11 cellular contexts compared by ENCODE assay signal in the genomic region with DNA sequence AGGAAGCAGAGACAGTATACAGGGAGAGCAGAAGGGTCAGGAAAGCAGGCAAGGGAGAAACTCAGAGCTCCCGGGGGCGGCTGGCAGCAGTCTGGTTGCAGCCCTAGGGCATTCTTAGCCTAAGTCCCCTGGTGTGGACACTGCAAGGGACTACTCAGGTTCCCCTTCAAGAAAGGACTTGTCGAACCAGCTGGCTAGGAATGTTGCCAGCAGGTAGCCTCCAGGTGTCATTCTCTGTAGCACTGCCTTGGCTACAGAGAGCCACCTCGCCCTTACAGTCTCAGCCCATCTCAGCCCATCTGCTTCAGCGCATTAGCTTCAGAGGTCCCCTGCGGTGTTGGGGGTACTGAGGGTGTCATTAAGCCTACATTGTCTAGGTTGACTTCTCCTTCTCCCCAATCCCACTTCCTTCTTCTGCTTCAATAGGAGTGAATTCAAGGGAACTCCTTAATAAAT. TPM values are rescaled to one million over a fixed set of nuclear protein-coding genes. Genes with fewer than 3 reads are reported as not detected.
DNase-seq lines count a peak whose midpoint lies in the region; ATAC-seq and TF ChIP-seq lines count a peak whose summit lies in the region.
"Had no signal": no experiment of that assay in that cellular context is flagged by ENCODE, and none has a peak within 500 bp of the region (broad histone marks: within the 10 kb centered on the region; RNA-seq: fewer than 3 reads in every experiment).

No MANE protein-coding gene starts in this region.

- peak overlapping the region; percentile 35 for H3K4me3 Mint-ChIP-seq in activated CD8-positive, alpha-beta memory T cell treated with anti-CD3 and anti-CD28 coated beads, Interleukin-2, amount 10 ng/mL, durations not matched to agents 7 days and 5 days

- H3K9me3 ChIP-seq in KOPT-K1 (ENCODE audit: insufficient read depth, low read length, poor library complexity, severe bottlenecking) (no peaks in the 10 kb centered on the region), mucosa of descending colon (no peaks in the 10 kb centered on the region)

- H3K36me3 ChIP-seq in KOPT-K1 (ENCODE audit: insufficient read depth, low read length): no peaks in the 10 kb centered on the region
- H3K36me3 ChIP-seq in mucosa of descending colon (ENCODE audit: low read depth): no peaks in the 10 kb centered on the region

- peak overlapping the region; percentile 75 for H3K27ac Mint-ChIP-seq in activated CD8-positive, alpha-beta memory T cell treated with anti-CD3 and anti-CD28 coated beads, Interleukin-2, amount 10 ng/mL, durations not matched to agents 7 days and 5 days

- H3K4me1 ChIP-seq in mucosa of descending colon (ENCODE audit: low read depth): no peaks in the 10 kb centered on the region

- ATAC-seq in activated CD8-positive, alpha-beta memory T cell treated with anti-CD3 and anti-CD28 coated beads, Interleukin-2, amount 10 ng/mL, durations not matched to agents 7 days and 5 days: no peak
- ATAC-seq in mucosa of descending colon (peak; percentile 24), GM21390 (IDR thresholded peaks at IDR 0.05; ENCODE audit: unreplicated experiment) (no peak)

- CTCF ChIA-PET in activated CD8-positive, alpha-beta memory T cell treated with anti-CD3 and anti-CD28 coated beads, Interleukin-2, amount 10 ng/mL, durations not matched to agents 7 days and 5 days (lab: Charles Lee): interaction anchor here (0.9 to 2.6 kb wide), 7 partner anchors 9 to 32 kb away, joined by 3 to 22 read pairs (median 5); partner anchors contain the start of genes TMSB10 and TRABD2A

- H3K36me3 Mint-ChIP-seq in activated CD8-positive, alpha-beta memory T cell treated with anti-CD3 and anti-CD28 coated beads, Interleukin-2, amount 10 ng/mL, durations not matched to agents 7 days and 5 days: peaks cover 7% of the 10 kb centered on the region

- no peaks in the 10 kb centered on the region for H3K27me3 Mint-ChIP-seq in activated CD8-positive, alpha-beta memory T cell treated with anti-CD3 and anti-CD28 coated beads, Interleukin-2, amount 10 ng/mL, durations not matched to agents 7 days and 5 days

- H3K4me1 Mint-ChIP-seq in activated CD8-positive, alpha-beta memory T cell treated with anti-CD3 and anti-CD28 coated beads, Interleukin-2, amount 10 ng/mL, durations not matched to agents 7 days and 5 days: peaks cover 67% of the 10 kb centered on the region

- DNase-seq in DMS 273 (lab: John Stamatoyannopoulos, UW; ENCODE audit: unreplicated experiment): peak; percentile 73
- no peak for DNase-seq in DMS 273 treated with DMSO at 0.1 percent for 48 hours (lab: John Stamatoyannopoulos, UW)
- DNase-seq in activated CD8-positive, alpha-beta memory T cell treated with anti-CD3 and anti-CD28 coated beads, Interleukin-2, amount 10 ng/mL, durations not matched to agents 7 days and 5 days: no peak
- no peak for DNase-seq in mucosa of descending colon
- DNase-seq in activated CD4-positive, CD25-positive, alpha-beta regulatory T cell (lab: John Stamatoyannopoulos, UW): no peak
- no peak for DNase-seq in SHP77 treated with DMSO at 0.1 percent for 48 hours (lab: John Stamatoyannopoulos, UW)
- DNase-seq: midbrain, NCI-H1092 treated with DMSO at 0.1 percent for 48 hours had no signal

- no peak overlapping the region for H3K4me3 ChIP-seq in mucosa of descending colon

- H3K27ac ChIP-seq in KOPT-K1 (ENCODE audit: low read depth, low read length, poor library complexity, severe bottlenecking): peak overlapping the region; percentile 60
- H3K27ac ChIP-seq: 22Rv1 had no signal

- intact Hi-C loops in mucosa of descending colon (cut with DNase I, micrococcal nuclease): no loop called here

- H3K9me3 Mint-ChIP-seq in activated CD8-positive, alpha-beta memory T cell treated with anti-CD3 and anti-CD28 coated beads, Interleukin-2, amount 10 ng/mL, durations not matched to agents 7 days and 5 days (ENCODE audit: low read depth): no peaks in the 10 kb centered on the region

- no peak for TF ChIP-seq CTCF in mucosa of descending colon (IDR thresholded peaks at IDR 0.05)

RNA-seq across cellular contexts. Expression of gene TMSB10, which starts 11.3 kb away (rescaled TPM):
- 1,000 to 10,000 TPM; 3,578 to 3,807 TPM for total RNA-seq in activated CD8-positive, alpha-beta memory T cell treated with anti-CD3 and anti-CD28 coated beads, Interleukin-2, amount 10 ng/mL, durations not matched to agents 7 days and 5 days
- total RNA-seq in mucosa of descending colon: 1,000 to 10,000 TPM in 2 of 3 donors, 100 to 1,000 TPM in 1; 798 to 2,724 (median 1,605) TPM

RNA-seq across cellular contexts. Expression of gene TRABD2A, which starts 13.3 kb away (rescaled TPM):
- total RNA-seq in activated CD8-positive, alpha-beta memory T cell treated with anti-CD3 and anti-CD28 coated beads, Interleukin-2, amount 10 ng/mL, durations not matched to agents 7 days and 5 days: 10 to 100 TPM; 30.2 to 32.4 TPM
- 100 to 1,000 TPM in 1 of 3 donors, 10 to 100 TPM in 2; 40.2 to 132 (median 63.2) TPM for total RNA-seq in mucosa of descending colon
